Comparison of ENCODE assay signal across 8 cellular contexts in genomic region chr10:79159785-79160184, GRCh38.
A peak's percentile ranks its signal among the peaks of the same experiment; 100 is the strongest.
DNase-seq lines count a peak whose midpoint lies in the region; ATAC-seq and TF ChIP-seq lines count a peak whose summit lies in the region.
"Had no signal": no experiment of that assay in that cellular context is flagged by ENCODE, and none has a peak within 500 bp of the region (broad histone marks: within the 10 kb centered on the region; RNA-seq: fewer than 3 reads in every experiment).

No MANE protein-coding gene starts in this region.

- DNase-seq in SJSA1 (ENCODE audit: low read depth in 1 of 2, low spot score in 2 of 2) (no peak), fibroblast of peridontal ligament (ENCODE audit: extremely low read depth) (peak; percentile 60), myocyte (ENCODE audit: low read depth) (peak; percentile 81), vagina (ENCODE audit: extremely low spot score in 2 of 2) (no peak), Ammon's horn (ENCODE audit: low spot score) (no peak)
- no peak for DNase-seq in stimulated activated CD4-positive, alpha-beta T cell treated with anti-CD3 and anti-CD28 coated beads, Interleukin-1b, Interleukin-23, amount 100 ng/mL, for 48 hours
- DNase-seq: T-helper 2 cell had no signal

- no peak for TF ChIP-seq POLR2A in vagina (IDR thresholded peaks at IDR 0.05)

- H3K36me3 ChIP-seq in SJSA1 (peaks cover 53% of the 10 kb centered on the region), vagina (peaks cover 0 to 11% of the 10 kb centered on the region in 2 donors)

- H3K27ac ChIP-seq in SJSA1 (peak overlapping the region; percentile 92), vagina (peak overlapping the region; percentile 76)

- TF ChIP-seq CTCF in vagina (IDR thresholded peaks at IDR 0.05): no peak

- H3K27me3 ChIP-seq in SJSA1 (replicated peaks) (no peaks in the 10 kb centered on the region), vagina (no peaks in the 10 kb centered on the region)

- intact Hi-C loops in vagina (cut with DNase I): no loop called here

- H3K9me3 ChIP-seq in SJSA1 (replicated peaks) (no peaks in the 10 kb centered on the region), vagina (no peaks in the 10 kb centered on the region)

- H3K4me1 ChIP-seq in SJSA1 (replicated peaks) (peaks cover 99% of the 10 kb centered on the region), vagina (peaks cover 94% of the 10 kb centered on the region)

- H3K4me3 ChIP-seq in SJSA1 (no peak overlapping the region), vagina (no peak overlapping the region)

- no peak for ATAC-seq in GM19455 (IDR thresholded peaks at IDR 0.05; ENCODE audit: unreplicated experiment)

Comparison
In these comparisons a context has a peak if more than half of its experiments do, and no peak if none do; other contexts are left out.
1. DNase-seq: peak in fibroblast of peridontal ligament (single experiment) and myocyte (single experiment); none in SJSA1 (0 of 2), vagina (0 of 2), stimulated activated CD4-positive, alpha-beta T cell treated with anti-CD3 and anti-CD28 coated beads, Interleukin-1b, Interleukin-23, amount 100 ng/mL, for 48 hours (single experiment) and Ammon's horn (single experiment).